In genomic region chr20:36886859-36887778, GRCh38 we compare ENCODE assay signal across 8 cellular contexts. TPM values are rescaled to one million over a fixed set of nuclear protein-coding genes. Genes with fewer than 3 reads are reported as not detected.
DNase-seq lines count a peak whose midpoint lies in the region; ATAC-seq, FAIRE-seq and TF ChIP-seq lines count a peak whose summit lies in the region.

No MANE protein-coding gene starts in this region.

- dilution Hi-C loops in keratinocyte (cut with MboI; ENCODE audit: extremely low pct_ligation_motif_present, low sequenced_read_pairs): no loop called here

- no peak overlapping the region for H3K9ac ChIP-seq in keratinocyte (ENCODE audit: control insufficient read depth, extremely low read depth, insufficient read depth, low read length)

- H3K27ac ChIP-seq in keratinocyte (ENCODE audit: control insufficient read depth, insufficient read depth, low read length): no peak overlapping the region

- H2AFZ ChIP-seq in keratinocyte (ENCODE audit: control insufficient read depth, low read length): peak overlapping the region; percentile 7

- TF ChIP-seq CTCF in Calu3 (IDR thresholded peaks at IDR 0.05; ENCODE audit: unreplicated experiment) (peak; percentile 98), keratinocyte (optimal IDR thresholded peaks at IDR 0.05 in 1 of 3, IDR thresholded peaks at IDR 0.05 in 1 of 3, conservative IDR thresholded peaks at IDR 0.05 in 1 of 3; ENCODE audit: extremely low read depth in 1 of 3, insufficient read depth in 2 of 3, low read length in 3 of 3) (peak; percentile 97 to 99 (median 98))

- peak; percentile 73 for FAIRE-seq in keratinocyte (lab: Jason Lieb, UNC)

- H3K27ac Mint-ChIP-seq in Calu3 (ENCODE audit: unreplicated experiment): no peak overlapping the region

- H3K79me2 ChIP-seq in keratinocyte (ENCODE audit: control insufficient read depth, insufficient read depth, low read length): no peaks in the 10 kb centered on the region

- BruUV-seq in Calu3 (replicated peaks; lab: Mats Ljungman, UMichigan): no TSS peak

- H3K9me1 ChIP-seq in keratinocyte (ENCODE audit: control insufficient read depth, extremely low read depth, insufficient read depth, low read length): no peaks in the 10 kb centered on the region

- H3K9me3 Mint-ChIP-seq in Calu3 (ENCODE audit: low read depth, unreplicated experiment): no peaks in the 10 kb centered on the region

- CTCF ChIA-PET in Calu3 (lab: Charles Lee): interaction anchor here (0.6 to 2.0 kb wide), 4 partner anchors 24 to 95 kb away, joined by 3 to 10 read pairs (median 4); a partner anchor contains a TSS
- CTCF ChIA-PET in HEK293T (lab: Yijun Ruan, JAX): interaction anchor here (0.5 to 0.7 kb wide), 4 partner anchors 37 to 176 kb away, joined by 3 to 5 read pairs (median 4); no protein-coding TSS in a partner anchor

- no peaks in the 10 kb centered on the region for H3K4me1 ChIP-seq in keratinocyte (ENCODE audit: control insufficient read depth, extremely low read depth, insufficient read depth, low read length)

- H3K9me3 ChIP-seq in keratinocyte (ENCODE audit: control insufficient read depth, low read depth, low read length): no peaks in the 10 kb centered on the region

- H3K4me3 Mint-ChIP-seq in Calu3 (ENCODE audit: low read depth, unreplicated experiment): no peak overlapping the region

- H3K4me2 ChIP-seq in keratinocyte (ENCODE audit: control insufficient read depth, extremely low read depth, insufficient read depth, low read depth, low read length): peak overlapping the region; percentile 11

- peaks cover 0 to 3% of the 10 kb centered on the region in 2 experiments for H3K36me3 ChIP-seq in keratinocyte (ENCODE audit: control insufficient read depth in 2 of 2, extremely low read depth in 1 of 2, insufficient read depth in 2 of 2, low read length in 2 of 2)

- no peak for ATAC-seq in HG03565 (IDR thresholded peaks at IDR 0.05; ENCODE audit: unreplicated experiment)

- no peaks in the 10 kb centered on the region for H3K27me3 Mint-ChIP-seq in Calu3 (ENCODE audit: unreplicated experiment)

- H3K27me3 ChIP-seq in keratinocyte (ENCODE audit: control insufficient read depth, extremely low read depth, insufficient read depth, low read length): no peaks in the 10 kb centered on the region

- no peak overlapping the region for H3K4me3 ChIP-seq in keratinocyte (ENCODE audit: control insufficient read depth in 2 of 3, extremely low read depth in 1 of 3, insufficient read depth in 2 of 3, low read depth in 1 of 3, low read length in 3 of 3)

- peak; percentile 97 for DNase-seq in Calu3
- peak; percentile 92 for DNase-seq in HEK293T (ENCODE audit: extremely low spot score)
- peak; percentile 86 for DNase-seq in NCI-H2227 treated with DMSO at 0.1 percent for 48 hours (lab: John Stamatoyannopoulos, UW)
- peak; percentile 54 for DNase-seq in activated CD4-positive, CD25-positive, alpha-beta regulatory T cell treated with anti-CD3 and anti-CD28 coated beads, Interleukin-2, amount 50 U/mL, for 16 hours (ENCODE audit: low read depth, low spot score)
- DNase-seq in central memory CD4-positive, alpha-beta T cell: peak; percentile 62
- peak; percentile 62 for DNase-seq in keratinocyte (ENCODE audit: low read depth, low spot score)
- DNase-seq in stimulated activated CD4-positive, alpha-beta T cell treated with anti-CD3 and anti-CD28 coated beads, Interleukin-15, amount 100 ng/mL, for 1 hour (ENCODE audit: low read depth in 1 of 2, low spot score in 1 of 2): peak; percentile 61 to 79

- H3K4me1 Mint-ChIP-seq in Calu3 (ENCODE audit: low read depth, unreplicated experiment): peaks cover 48% of the 10 kb centered on the region

- H3K36me3 Mint-ChIP-seq in Calu3 (ENCODE audit: insufficient read depth, unreplicated experiment): peaks cover 8% of the 10 kb centered on the region

- intact Hi-C loops in Calu3 (cut with micrococcal nuclease; ENCODE audit: unreplicated experiment): loop anchor here (2.0 to 10.0 kb wide), 4 partner anchors 52 to 275 kb away; partner anchors contain the start of gene DSN1

- no peaks in the 10 kb centered on the region for H4K20me1 ChIP-seq in keratinocyte (ENCODE audit: control insufficient read depth, extremely low read depth, insufficient read depth, low read length)

- POLR2A ChIA-PET in HEK293T (lab: Yijun Ruan, JAX): interaction anchor here (1.7 kb wide), 1 partner anchor 113 kb away, joined by 4 read pairs; the partner anchor contains the start of gene DSN1

TF ChIP-seq in HEK293T, 16 proteins besides CTCF, POLR2A, EP300 and RAD21:
- TF ChIP-seq BHLHE40 (IDR thresholded peaks at IDR 0.05; ENCODE audit: borderline replicate concordance) (no peak), CTBP1 (IDR thresholded peaks at IDR 0.05; ENCODE audit: borderline replicate concordance) (no peak), FOXM1 (IDR thresholded peaks at IDR 0.05; ENCODE audit: borderline replicate concordance) (no peak), SUZ12 (IDR thresholded peaks at IDR 0.05) (no peak), LEF1 (IDR thresholded peaks at IDR 0.05; ENCODE audit: borderline replicate concordance) (no peak), TARDBP (IDR thresholded peaks at IDR 0.05) (no peak), FOXA1 (IDR thresholded peaks at IDR 0.05) (no peak), FOXK2 (IDR thresholded peaks at IDR 0.05) (no peak), NFRKB (IDR thresholded peaks at IDR 0.05) (no peak), SP1 (IDR thresholded peaks at IDR 0.05) (no peak), ELF4 (IDR thresholded peaks at IDR 0.05) (no peak), L3MBTL2 (conservative IDR thresholded peaks at IDR 0.05) (no peak)
- TF ChIP-seq, protein P1, sequence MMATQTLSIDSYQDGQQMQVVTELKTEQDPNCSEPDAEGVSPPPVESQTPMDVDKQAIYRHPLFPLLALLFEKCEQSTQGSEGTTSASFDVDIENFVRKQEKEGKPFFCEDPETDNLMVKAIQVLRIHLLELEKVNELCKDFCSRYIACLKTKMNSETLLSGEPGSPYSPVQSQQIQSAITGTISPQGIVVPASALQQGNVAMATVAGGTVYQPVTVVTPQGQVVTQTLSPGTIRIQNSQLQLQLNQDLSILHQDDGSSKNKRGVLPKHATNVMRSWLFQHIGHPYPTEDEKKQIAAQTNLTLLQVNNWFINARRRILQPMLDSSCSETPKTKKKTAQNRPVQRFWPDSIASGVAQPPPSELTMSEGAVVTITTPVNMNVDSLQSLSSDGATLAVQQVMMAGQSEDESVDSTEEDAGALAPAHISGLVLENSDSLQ (IDR thresholded peaks at IDR 0.05): no peak

RNA-seq across cellular contexts. Expression of gene TLDC2, which starts 11.2 kb away (rescaled TPM):
- total RNA-seq in Calu3 (2022): 1.1 and 1.9 TPM in 2 replicates
- 0.22 to 0.34 TPM (median 0.26 TPM) in 3 replicates for polyA plus RNA-seq in keratinocyte
- 0.29 TPM for polyA plus RNA-seq in keratinocyte (2011; ENCODE audit: low read depth)
- 0.25 and 0.40 TPM in 2 replicates for polyA plus RNA-seq in keratinocyte (2011; cell fraction: cytosol; rRNA removed)
- polyA plus RNA-seq in keratinocyte (2011; cell fraction: nucleus; rRNA removed): 0.60 and 0.61 TPM in 2 replicates
- 0.21 and 0.31 TPM in 2 replicates for polyA plus RNA-seq in keratinocyte (2012; ENCODE audit: low replicate concordance)
- polyA minus RNA-seq in keratinocyte: 0.89 TPM in 1 of 3 replicates, not detected in the others
- polyA minus RNA-seq in keratinocyte (2011; cell fraction: cytosol; rRNA and poly(A)+ RNA removed): not detected
- polyA minus RNA-seq in keratinocyte (2011; cell fraction: nucleus; rRNA and poly(A)+ RNA removed): not detected in 2 replicates
